Comparison of ENCODE assay signal across 11 cellular contexts in genomic region chr11:102320679-102321078, GRCh38. TPM values are rescaled to one million over a fixed set of nuclear protein-coding genes. Genes with fewer than 3 reads are reported as not detected.
A peak's percentile ranks its signal among the peaks of the same experiment; 100 is the strongest.
DNase-seq lines count a peak whose midpoint lies in the region; ATAC-seq and TF ChIP-seq lines count a peak whose summit lies in the region.
"Had no signal": no experiment of that assay in that cellular context is flagged by ENCODE, and none has a peak within 500 bp of the region (broad histone marks: within the 10 kb centered on the region; RNA-seq: fewer than 3 reads in every experiment).

No MANE protein-coding gene starts in this region.

- no peaks in the 10 kb centered on the region for H3K27me3 Mint-ChIP-seq in activated CD4-positive, alpha-beta T cell treated with anti-CD3 and anti-CD28 coated beads for 36 hours

- H3K4me1 ChIP-seq in right atrium auricular region (peaks cover 0 to 24% of the 10 kb centered on the region in 2 donors), stomach (peaks cover 14 to 78% (median 35%) of the 10 kb centered on the region in 4 donors)

- H2AFZ ChIP-seq in SU-DHL-6 (ENCODE audit: low read depth, low read length, severe bottlenecking) = no peak overlapping the region

- H3K27me3 ChIP-seq in SU-DHL-6 (ENCODE audit: low read length) (no peaks in the 10 kb centered on the region), right atrium auricular region (no peaks in the 10 kb centered on the region), stomach (no peaks in the 10 kb centered on the region)

- CTCF ChIA-PET in activated CD4-positive, alpha-beta T cell treated with anti-CD3 and anti-CD28 coated beads for 36 hours (lab: Charles Lee) = interaction anchor here (0.9 to 5.4 kb wide), 10 partner anchors 14 to 346 kb away, joined by 3 to 61 read pairs (median 4); no protein-coding TSS in a partner anchor

- peaks cover 69% of the 10 kb centered on the region for H3K36me3 Mint-ChIP-seq in activated CD4-positive, alpha-beta T cell treated with anti-CD3 and anti-CD28 coated beads for 36 hours (ENCODE audit: low read depth)

- H3K4me3 ChIP-seq in SU-DHL-6 (ENCODE audit: insufficient read depth, low read length, poor library complexity, severe bottlenecking) (peak overlapping the region; percentile 76), right atrium auricular region (no peak overlapping the region), stomach (peak overlapping the region in 3 of 4 donors; percentile 59 to 67 (median 64))
- H3K4me3 ChIP-seq: K562 had no signal

- peak overlapping the region; percentile 99 for H3K27ac Mint-ChIP-seq in activated CD4-positive, alpha-beta T cell treated with anti-CD3 and anti-CD28 coated beads for 36 hours

- ATAC-seq in activated CD4-positive, alpha-beta T cell treated with anti-CD3 and anti-CD28 coated beads for 36 hours = no peak
- ATAC-seq in HG02973 (IDR thresholded peaks at IDR 0.05; ENCODE audit: unreplicated experiment) = no peak
- ATAC-seq: K562, left lobe of liver had no signal

- H3K4me1 Mint-ChIP-seq in activated CD4-positive, alpha-beta T cell treated with anti-CD3 and anti-CD28 coated beads for 36 hours = peaks cover 56% of the 10 kb centered on the region

- H3K9me3 Mint-ChIP-seq in activated CD4-positive, alpha-beta T cell treated with anti-CD3 and anti-CD28 coated beads for 36 hours (ENCODE audit: low read depth) = no peaks in the 10 kb centered on the region

- peaks cover 80% of the 10 kb centered on the region for H3K79me2 ChIP-seq in SU-DHL-6 (ENCODE audit: insufficient read depth, low read length)

- peak overlapping the region; percentile 85 for H3K9ac ChIP-seq in SU-DHL-6 (ENCODE audit: low read length)

- peak overlapping the region; percentile 96 for H3K4me3 Mint-ChIP-seq in activated CD4-positive, alpha-beta T cell treated with anti-CD3 and anti-CD28 coated beads for 36 hours

- no peak for TF ChIP-seq CTCF in SU-DHL-6 (IDR thresholded peaks at IDR 0.05; ENCODE audit: insufficient read depth, low read length, poor library complexity, severe bottlenecking)
- TF ChIP-seq CTCF in right atrium auricular region (IDR thresholded peaks at IDR 0.05) = no peak
- no peak for TF ChIP-seq CTCF in stomach (IDR thresholded peaks at IDR 0.05)

- peaks cover 12% of the 10 kb centered on the region; the same call in 1 of the 2 replicates for H4K20me1 ChIP-seq in SU-DHL-6 (ENCODE audit: low read depth, low read length)

- H3K27ac ChIP-seq in SU-DHL-6 (ENCODE audit: low read depth, low read length) = peak overlapping the region; percentile 94
- H3K27ac ChIP-seq in right atrium auricular region = peak overlapping the region; percentile 63 to 70
- H3K27ac ChIP-seq in stomach = peak overlapping the region in 4 of 5 donors; percentile 90 to 97 (median 92)

- H3K9me3 ChIP-seq in SU-DHL-6 (ENCODE audit: insufficient read depth, low read length) (no peaks in the 10 kb centered on the region), right atrium auricular region (no peaks in the 10 kb centered on the region), stomach (no peaks in the 10 kb centered on the region)

- H3F3A ChIP-seq in SU-DHL-6 (ENCODE audit: insufficient read depth) = peaks cover 75% of the 10 kb centered on the region

- peaks cover 42% of the 10 kb centered on the region for H3K36me3 ChIP-seq in SU-DHL-6 (ENCODE audit: low read length)
- H3K36me3 ChIP-seq in right atrium auricular region = no peaks in the 10 kb centered on the region
- H3K36me3 ChIP-seq in stomach = peaks cover 0 to 33% (median 7%) of the 10 kb centered on the region in 4 donors

- H3K4me2 ChIP-seq in SU-DHL-6 (ENCODE audit: low read depth, low read length, poor library complexity, severe bottlenecking) = peak overlapping the region; percentile 93

- intact Hi-C loops in activated CD4-positive, alpha-beta T cell treated with anti-CD3 and anti-CD28 coated beads for 36 hours (cut with DNase I, micrococcal nuclease) = no loop called here
- intact Hi-C loops in stomach (cut with DNase I; ENCODE audit: low total_unique reads) = no loop called here

- no peaks in the 10 kb centered on the region for H3K9me2 ChIP-seq in SU-DHL-6 (replicated peaks; ENCODE audit: insufficient read depth, low read length)

- no peak for TF ChIP-seq POLR2A in stomach (IDR thresholded peaks at IDR 0.05)

- TF ChIP-seq EP300 in stomach (IDR thresholded peaks at IDR 0.05) = no peak

- no peak for DNase-seq in activated CD4-positive, alpha-beta T cell treated with anti-CD3 and anti-CD28 coated beads for 36 hours
- DNase-seq in activated CD4-positive, alpha-beta T cell treated with anti-CD3 and anti-CD28 coated beads for 48 hours = no peak
- DNase-seq in right atrium auricular region (ENCODE audit: low spot score) = no peak
- no peak for DNase-seq in stomach
- no peak for DNase-seq in stimulated activated CD4-positive, alpha-beta T cell treated with anti-CD3 and anti-CD28 coated beads, Interleukin-2, amount 100 ng/mL, for 48 hours
- no peak for DNase-seq in NCI-H1105 (lab: John Stamatoyannopoulos, UW)
- DNase-seq: NCI-H524 treated with DMSO at 0.1 percent for 48 hours had no signal

- POLR2A ChIA-PET in activated CD4-positive, alpha-beta T cell treated with anti-CD3 and anti-CD28 coated beads for 36 hours (lab: Charles Lee) = interaction anchor here (1.3 kb wide), 1 partner anchor 13 kb away, joined by 3 read pairs; no protein-coding TSS in a partner anchor

RNA-seq across cellular contexts. Expression of gene BIRC3, which starts 3.4 kb away (rescaled TPM):
- total RNA-seq in activated CD4-positive, alpha-beta T cell treated with anti-CD3 and anti-CD28 coated beads for 36 hours = 100 to 1,000 TPM in 1 of 2 experiments, 10 to 100 TPM in 1; 99.2 to 109 TPM
- total RNA-seq in right atrium auricular region = 1 to 10 TPM; 3.6 to 9.1 TPM
- total RNA-seq in stomach = 100 to 1,000 TPM in 1 of 5 donors, 10 to 100 TPM in 3, under 1 TPM in 1; 0.58 to 137 (median 33.4) TPM
- polyA plus RNA-seq in stomach = 10 to 100 TPM; 43.3 to 78.1 (median 46.4) TPM

RNA-seq across cellular contexts. Expression of gene BIRC2, which starts 26.3 kb away (rescaled TPM):
- 10 to 100 TPM; 33.0 to 48.8 TPM for total RNA-seq in activated CD4-positive, alpha-beta T cell treated with anti-CD3 and anti-CD28 coated beads for 36 hours
- total RNA-seq in right atrium auricular region (10 to 100 TPM; 31.5 to 36.8 TPM), stomach (100 to 1,000 TPM in 2 of 5 donors, 10 to 100 TPM in 3; 33.6 to 301 (median 55.4) TPM)
- polyA plus RNA-seq in stomach = 10 to 100 TPM; 17.3 to 24.6 (median 20.0) TPM

Comparison
In these comparisons a context has a peak if more than half of its experiments do, and no peak if none do; other contexts are left out.
1. H3K4me3 ChIP-seq: peak in SU-DHL-6 (single experiment) and stomach (3 of 4); none in right atrium auricular region (0 of 2).
2. Peak in every context shown above with its lines, with median percentiles within 50 percentile points of each other: H3K27ac ChIP-seq.